In the genomic region with DNA sequence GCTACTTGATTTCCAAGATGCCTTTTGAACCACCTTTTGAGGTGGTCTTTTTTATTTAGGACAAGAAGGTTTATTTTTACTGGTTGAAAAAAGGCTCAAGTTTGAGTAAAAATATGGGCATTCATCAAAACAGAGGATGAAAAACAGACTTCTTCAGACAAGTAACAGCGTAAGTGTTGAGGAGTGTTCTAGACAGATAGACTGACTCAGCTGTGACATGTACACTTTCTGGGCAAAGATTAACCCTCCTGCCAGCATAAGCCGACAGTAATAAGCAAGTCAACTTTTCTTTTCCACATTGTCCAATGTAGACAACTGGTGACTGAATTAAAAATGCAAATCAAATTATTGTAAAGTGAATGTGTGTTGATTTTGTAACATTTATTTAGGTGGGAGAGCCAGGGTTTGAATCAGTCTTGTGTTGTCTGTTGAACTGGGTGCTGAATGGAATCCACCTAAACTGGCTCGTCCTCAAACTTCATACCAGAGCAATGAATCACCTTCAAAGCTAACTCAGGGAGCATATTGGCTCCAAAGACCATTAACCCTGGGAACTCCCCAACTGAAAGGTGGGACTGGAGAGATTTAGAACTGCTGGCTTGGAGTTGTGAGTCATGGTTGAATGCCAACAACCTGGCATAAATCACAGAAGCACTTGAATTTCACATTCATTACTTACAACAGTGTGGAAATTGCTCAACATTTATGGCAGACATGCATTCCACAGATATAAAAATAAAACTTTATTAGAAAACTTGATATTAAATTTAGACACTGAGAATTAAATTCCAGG, we compare ENCODE assay signal across 9 cellular contexts.
DNase-seq lines count a peak whose midpoint lies in the region; ATAC-seq, FAIRE-seq and TF ChIP-seq lines count a peak whose summit lies in the region.
"Had no signal": no experiment of that assay in that cellular context is flagged by ENCODE, and none has a peak within 500 bp of the region (broad histone marks: within the 10 kb centered on the region; RNA-seq: fewer than 3 reads in every experiment).

No MANE protein-coding gene starts in this region.

- CTCF ChIA-PET in H1 (lab: Charles Lee; ENCODE audit: partially characterized antibody) (interaction anchor here (1.4 kb wide), 1 partner anchor 8 kb away, joined by 3 read pairs; no protein-coding TSS in a partner anchor), T-cell (lab: Charles Lee) (no interaction called here)

- ATAC-seq in mucosa of descending colon (peak; percentile 96), T-cell (replicated peaks in 1 of 4) (no peak), GM18505 (IDR thresholded peaks at IDR 0.05; ENCODE audit: unreplicated experiment) (no peak)

- no peaks in the 10 kb centered on the region for H3K4me1 Mint-ChIP-seq in T-cell

- no peak overlapping the region for H2AFZ ChIP-seq in H1 (ENCODE audit: low read length)

- intact Hi-C loops in mucosa of descending colon (cut with DNase I, micrococcal nuclease), result no loop called here

- no peak overlapping the region for H3K4me3 Mint-ChIP-seq in T-cell

- no peak overlapping the region for H3K14ac ChIP-seq in H1 (ENCODE audit: insufficient read length)

- H3K36me3 ChIP-seq in H1 (ENCODE audit: control insufficient read depth in 2 of 4, insufficient read depth in 4 of 4, low read length in 3 of 4) (peaks cover 0 to 2% (median 0%) of the 10 kb centered on the region in 4 experiments; a peak in 1 of 8 replicates), mucosa of descending colon (ENCODE audit: low read depth) (no peaks in the 10 kb centered on the region)

- no peak overlapping the region for H2BK15ac ChIP-seq in H1 (ENCODE audit: low read length)

- no peak overlapping the region for H3K56ac ChIP-seq in H1 (replicated peaks; ENCODE audit: insufficient read length, low read depth, low read length)

- H3K36me3 Mint-ChIP-seq in T-cell, result peaks cover 10% of the 10 kb centered on the region

- peaks cover 7 to 12% of the 10 kb centered on the region in 2 experiments; a peak in 2 of 4 replicates for H3K9me3 ChIP-seq in H1 (ENCODE audit: insufficient read depth in 2 of 2, low read depth in 1 of 2, low read length in 1 of 2)
- no peaks in the 10 kb centered on the region for H3K9me3 ChIP-seq in mucosa of descending colon

- no peaks in the 10 kb centered on the region for H4K20me1 ChIP-seq in H1 (replicated peaks in 1 of 2; ENCODE audit: control insufficient read depth in 1 of 2, insufficient read depth in 2 of 2, low read length in 2 of 2)

- no peak overlapping the region for H2BK120ac ChIP-seq in H1 (replicated peaks; ENCODE audit: low read depth, low read length)

- TF ChIP-seq EP300 in H1 (IDR thresholded peaks at IDR 0.05; ENCODE audit: borderline replicate concordance in 1 of 2, low read depth in 2 of 2, low read length in 2 of 2), result no peak

- no peak overlapping the region for H3K23ac ChIP-seq in H1 (ENCODE audit: insufficient read length)

- H3K23me2 ChIP-seq in H1 (ENCODE audit: low read depth, low read length), result no peaks in the 10 kb centered on the region; the same call in 1 of the 2 replicates

- H4K91ac ChIP-seq in H1 (replicated peaks; ENCODE audit: insufficient read length, low read length), result no peak overlapping the region

- no peak overlapping the region for H2BK12ac ChIP-seq in H1 (ENCODE audit: low read depth, low read length)

- H2BK5ac ChIP-seq in H1 (ENCODE audit: low read depth, low read length), result no peak overlapping the region; the same call in 1 of the 2 replicates

- POLR2A ChIA-PET in H1 (lab: Charles Lee; ENCODE audit: partially characterized antibody), result no interaction called here
- POLR2A ChIA-PET in T-cell (lab: Charles Lee), result interaction anchor here in 1 of 2 donors (0.5 kb wide), 1 partner anchor 76 kb away, joined by 3 read pairs; no protein-coding TSS in a partner anchor

- H2BK20ac ChIP-seq in H1 (ENCODE audit: low read length), result no peak overlapping the region

- H3K18ac ChIP-seq in H1 (ENCODE audit: extremely low read depth, low read length), result no peak overlapping the region

- no peak overlapping the region for H2AK5ac ChIP-seq in H1 (ENCODE audit: low read depth, low read length)

- H4K5ac ChIP-seq in H1 (ENCODE audit: insufficient read length, low read depth, low read length), result no peak overlapping the region

- WGBS in H1 (ENCODE audit: extremely low coverage in 1 of 2, insufficient coverage in 1 of 2, insufficient read length in 1 of 2, insufficient replicate concordance in 2 of 2, low coverage in 1 of 2, low lambda C conversion rate in 2 of 2, missing lambda C conversion rate in 1 of 2), 2 experiments, result 81% methylated on average over 3 of the region's 3 CpGs; no CpG with 5 or more reads in 1 of the 2 experiments

- H3K79me2 ChIP-seq in H1 (ENCODE audit: control insufficient read depth in 1 of 2, insufficient read depth in 2 of 2, low read length in 2 of 2), result no peaks in the 10 kb centered on the region

- no peak overlapping the region for H3K4me3 ChIP-seq in H1 (ENCODE audit: extremely low read depth in 1 of 4, insufficient read depth in 2 of 4, low read depth in 3 of 4, low read length in 4 of 4)
- no peak overlapping the region for H3K4me3 ChIP-seq in mucosa of descending colon

- H3K27ac ChIP-seq in H1 (ENCODE audit: low read depth, low read length), result no peak overlapping the region

- no peak for TF ChIP-seq CTCF in H1 (IDR thresholded peaks at IDR 0.05; ENCODE audit: control extremely low read depth in 1 of 3, insufficient read depth in 1 of 3, low read depth in 1 of 3, low read length in 3 of 3)
- TF ChIP-seq CTCF in mucosa of descending colon (IDR thresholded peaks at IDR 0.05), result no peak

- H3K9me3 Mint-ChIP-seq in T-cell, result peaks cover 3 to 14% (median 4%) of the 10 kb centered on the region in 3 donors

- no peaks in the 10 kb centered on the region for H3K27me3 ChIP-seq in H1 (replicated peaks in 1 of 4; ENCODE audit: control insufficient read depth in 3 of 4, extremely low read depth in 1 of 4, insufficient read depth in 3 of 4, low read length in 3 of 4)

- H3K9ac ChIP-seq in H1 (replicated peaks in 1 of 4; ENCODE audit: extremely low read depth in 1 of 4, low read depth in 3 of 4, low read length in 3 of 4), result no peak overlapping the region

- H3K4ac ChIP-seq in H1 (replicated peaks; ENCODE audit: insufficient read length, low read depth, low read length), result no peak overlapping the region

- no peaks in the 10 kb centered on the region for H3K79me1 ChIP-seq in H1 (ENCODE audit: low read depth, low read length)

- no peak overlapping the region for H3K4me2 ChIP-seq in H1 (ENCODE audit: insufficient read depth in 1 of 2, low read depth in 2 of 2, low read length in 2 of 2)

- H3K27me3 Mint-ChIP-seq in T-cell, result no peaks in the 10 kb centered on the region

- no peak overlapping the region for H4K8ac ChIP-seq in H1 (ENCODE audit: extremely low read depth, insufficient read depth, low read length)

- no peak for TF ChIP-seq RAD21 in H1 (IDR thresholded peaks at IDR 0.05 in 1 of 2, conservative IDR thresholded peaks at IDR 0.05 in 1 of 2; ENCODE audit: low read depth in 2 of 2, low read length in 2 of 2)

- FAIRE-seq in H1 (lab: Jason Lieb, UNC), result no peak

- H3K27ac Mint-ChIP-seq in T-cell, result no peak overlapping the region
- H3K27ac Mint-ChIP-seq: activated naive CD4-positive, alpha-beta T cell treated with anti-CD3 and anti-CD28 coated beads, Interleukin-2, amount 50 U/mL, for 72 hours had no signal

- H3K4me1 ChIP-seq in H1 (replicated peaks in 1 of 4; ENCODE audit: control insufficient read depth in 3 of 4, insufficient read depth in 4 of 4, low read length in 3 of 4) (no peaks in the 10 kb centered on the region), mucosa of descending colon (ENCODE audit: low read depth) (no peaks in the 10 kb centered on the region)

- DNase-seq in COLO668 (lab: John Stamatoyannopoulos, UW; ENCODE audit: unreplicated experiment) (peak; percentile 9), M059J (ENCODE audit: low read depth) (peak; percentile 100), H1 (ENCODE audit: low read depth in 1 of 2, low spot score in 2 of 2) (peak in 1 of 2 experiments; percentile 49), mucosa of descending colon (peak in 1 of 3 donors; percentile 43), NCI-H2029 (lab: John Stamatoyannopoulos, UW) (no peak), T-cell (no peak), HuH-7 (ENCODE audit: low spot score) (no peak)

- no peak for TF ChIP-seq POLR2A in H1 (IDR thresholded peaks at IDR 0.05; ENCODE audit: control extremely low read depth in 1 of 2, low read depth in 2 of 2, low read length in 2 of 2)
- no peak for TF ChIP-seq POLR2A in GM18505 (IDR thresholded peaks at IDR 0.05; ENCODE audit: borderline replicate concordance, extremely low read depth, insufficient read depth, insufficient read length)

TF ChIP-seq in H1, 55 proteins besides CTCF, POLR2A, EP300 and RAD21:
- TF ChIP-seq CREB1 (IDR thresholded peaks at IDR 0.05), result no peak
- TF ChIP-seq JUND (IDR thresholded peaks at IDR 0.05; ENCODE audit: low read length), result peak; percentile 85
- TF ChIP-seq JUN (IDR thresholded peaks at IDR 0.05; ENCODE audit: low read depth, low read length), result peak; percentile 42; the same call in 1 of the 2 replicates
TF ChIP-seq in H1: peak in this region for 2.

Comparison
In these comparisons a context has a peak if more than half of its experiments do, and no peak if none do; other contexts are left out.
1. DNase-seq: peak in COLO668 (single experiment) and M059J (single experiment); none in NCI-H2029 (single experiment), T-cell (0 of 34) and HuH-7 (single experiment).